In genomic region chr10:14774797-14775196, GRCh38 we compare ENCODE assay signal across 9 cellular contexts. TPM values are rescaled to one million over a fixed set of nuclear protein-coding genes. Genes with fewer than 3 reads are reported as not detected.
DNase-seq lines count a peak whose midpoint lies in the region; ATAC-seq and TF ChIP-seq lines count a peak whose summit lies in the region.
"Had no signal": no experiment of that assay in that cellular context is flagged by ENCODE, and none has a peak within 500 bp of the region (broad histone marks: within the 10 kb centered on the region; RNA-seq: fewer than 3 reads in every experiment).

Gene FAM107B, minus strand, starts transcription at chr10:14774897. Its CDS starts 234 bp downstream, at chr10:14774663.

- H2AFZ ChIP-seq in neuronal stem cell (ENCODE audit: low read length), result no peak within 1 kb of the TSS

- H3K4ac ChIP-seq in neuronal stem cell (ENCODE audit: low read length), result no peak within 1 kb of the TSS

- no peak for DNase-seq in BJ (ENCODE audit: low read depth)
- peak; percentile 55 for DNase-seq in NCI-H69 (lab: John Stamatoyannopoulos, UW)
- no peak for DNase-seq in neuronal stem cell (ENCODE audit: low spot score)
- DNase-seq in NK-92 treated with Interleukin-12 subunit alpha and Interleukin-12 subunit beta, amount 100 ng/mL, for 24 hours (lab: John Stamatoyannopoulos, UW), result no peak
- no peak for DNase-seq in AG08395 (ENCODE audit: low spot score)
- no peak for DNase-seq in globus pallidus (ENCODE audit: low spot score)
- DNase-seq: DND-41 had no signal

- POLR2A ChIA-PET in BJ (lab: Charles Lee), result no interaction called here

- H2BK5ac ChIP-seq in neuronal stem cell (ENCODE audit: low read length), result no peak within 1 kb of the TSS

- H2BK120ac ChIP-seq in neuronal stem cell (ENCODE audit: low read depth, low read length), result peak within 1 kb of the TSS; percentile 39

- H3K36me3 ChIP-seq in BJ (ENCODE audit: control insufficient read depth, insufficient read depth, low read length) (no peaks in the 10 kb centered on the region), esophagus (ENCODE audit: control insufficient read depth in 2 of 2, insufficient read depth in 2 of 2, low read length in 1 of 2) (no peaks in the 10 kb centered on the region), neuronal stem cell (replicated peaks in 1 of 2; ENCODE audit: control insufficient read depth in 2 of 2, insufficient read depth in 2 of 2, low read length in 2 of 2) (no peaks in the 10 kb centered on the region)

- no peak within 1 kb of the TSS for H2AK5ac ChIP-seq in neuronal stem cell (ENCODE audit: low read depth, low read length)

- H2BK15ac ChIP-seq in neuronal stem cell (ENCODE audit: low read length), result no peak within 1 kb of the TSS

- H3K27me3 ChIP-seq in BJ (ENCODE audit: control insufficient read depth, insufficient read depth, low read length) (peaks cover 2% of the 10 kb centered on the region; the same call in 1 of the 2 replicates), esophagus (ENCODE audit: control insufficient read depth in 1 of 2, insufficient read depth in 2 of 2, low read length in 2 of 2) (no peaks in the 10 kb centered on the region), neuronal stem cell (ENCODE audit: control insufficient read depth in 3 of 3, insufficient read depth in 3 of 3, low read depth in 1 of 3, low read length in 3 of 3) (peaks cover 0 to 8% (median 0%) of the 10 kb centered on the region in 3 experiments)

- H3K18ac ChIP-seq in neuronal stem cell (ENCODE audit: low read length), result peak within 1 kb of the TSS; percentile 41

- H3K4me3 ChIP-seq in BJ (ENCODE audit: low read depth, low read length), result no peak within 1 kb of the TSS
- no peak within 1 kb of the TSS for H3K4me3 ChIP-seq in esophagus (ENCODE audit: low read depth in 1 of 2, low read length in 2 of 2)
- no peak within 1 kb of the TSS for H3K4me3 ChIP-seq in neuronal stem cell (ENCODE audit: low read length in 2 of 2)

- H3K4me2 ChIP-seq in neuronal stem cell (ENCODE audit: insufficient read depth, low read length, poor library complexity, severe bottlenecking), result no peak within 1 kb of the TSS

- CTCF ChIA-PET in BJ (lab: Yijun Ruan, JAX), result no interaction called here

- H3K4me1 ChIP-seq in esophagus (ENCODE audit: control insufficient read depth in 2 of 2, insufficient read depth in 2 of 2, low read length in 1 of 2) (no peaks in the 10 kb centered on the region), neuronal stem cell (ENCODE audit: control insufficient read depth in 2 of 2, insufficient read depth in 1 of 2, low read depth in 1 of 2, low read length in 2 of 2) (no peaks in the 10 kb centered on the region)

- 84 to 85% methylated on average over 8 of the region's 8 CpGs for WGBS in esophagus, 2 donors
- WGBS in neuronal stem cell (ENCODE audit: extremely low coverage in 2 of 2, insufficient read length in 2 of 2, insufficient replicate concordance in 1 of 2), 2 donors, result no CpG with 5 or more reads among the region's 8 CpGs

- H3K9ac ChIP-seq in neuronal stem cell (ENCODE audit: low read depth, low read length, poor library complexity), result no peak within 1 kb of the TSS

- H3K9me3 ChIP-seq in esophagus (ENCODE audit: control insufficient read depth in 2 of 2, insufficient read depth in 1 of 2, low read depth in 1 of 2, low read length in 1 of 2) (no peaks in the 10 kb centered on the region), neuronal stem cell (replicated peaks in 1 of 2; ENCODE audit: control insufficient read depth in 2 of 2, insufficient read depth in 1 of 2, low read depth in 1 of 2, low read length in 2 of 2) (no peaks in the 10 kb centered on the region)

- H4K91ac ChIP-seq in neuronal stem cell (ENCODE audit: low read depth, low read length, poor library complexity), result no peak within 1 kb of the TSS

- H3K79me1 ChIP-seq in neuronal stem cell (ENCODE audit: low read depth, low read length), result no peaks in the 10 kb centered on the region

- H3K14ac ChIP-seq in neuronal stem cell (ENCODE audit: low read length), result no peak within 1 kb of the TSS

- no peak within 1 kb of the TSS for H4K8ac ChIP-seq in neuronal stem cell (ENCODE audit: low read depth, low read length)

- H3K23ac ChIP-seq in neuronal stem cell (ENCODE audit: low read depth, low read length, poor library complexity), result no peak within 1 kb of the TSS

- TF ChIP-seq CTCF in BJ (IDR thresholded peaks at IDR 0.05; ENCODE audit: insufficient read depth, low read depth, low read length), result no peak

- no peak within 1 kb of the TSS for H2BK12ac ChIP-seq in neuronal stem cell (ENCODE audit: low read length)

- H3K27ac ChIP-seq in esophagus (ENCODE audit: low read depth in 2 of 2, low read length in 1 of 2), result peak within 1 kb of the TSS; percentile 40 to 59
- H3K27ac ChIP-seq in neuronal stem cell (replicated peaks; ENCODE audit: low read length), result no peak within 1 kb of the TSS

- no peak for ATAC-seq in GM19035 (IDR thresholded peaks at IDR 0.05; ENCODE audit: unreplicated experiment)

RNA-seq across cellular contexts. Expression of gene FAM107B, which starts in this region (rescaled TPM):
- polyA plus RNA-seq in BJ (2011; rRNA removed) (11.3 and 21.2 TPM in 2 replicates), esophagus (10 to 100 TPM in 1 of 2 donors, 1 to 10 TPM in 1; 9.0 to 24.2 TPM)
- polyA minus RNA-seq in BJ (2011; rRNA and poly(A)+ RNA removed), result 5.7 and 7.8 TPM in 2 replicates
- 36.3 TPM for polyA plus RNA-seq in neuronal stem cell (2013, experiment 1 of 2)
- 37.5 TPM for polyA plus RNA-seq in neuronal stem cell (2013, experiment 2 of 2)
